ENCODE assay signal across 14 cellular contexts in genomic region chr5:128645582-128645981, GRCh38.
A peak's percentile ranks its signal among the peaks of the same experiment; 100 is the strongest.
DNase-seq lines count a peak whose midpoint lies in the region; ATAC-seq and TF ChIP-seq lines count a peak whose summit lies in the region.
"Had no signal": no experiment of that assay in that cellular context is flagged by ENCODE, and none has a peak within 500 bp of the region (broad histone marks: within the 10 kb centered on the region; RNA-seq: fewer than 3 reads in every experiment).

No MANE protein-coding gene starts in this region.

- ATAC-seq in SK-N-SH treated with all-trans-retinoic acid at 6 μM for 48 hours, result peak; percentile 58
- ATAC-seq in HG02840 (IDR thresholded peaks at IDR 0.05; ENCODE audit: low FRiP score, unreplicated experiment), result no peak
- ATAC-seq: HCT116 had no signal

- no peaks in the 10 kb centered on the region for H3K36me3 ChIP-seq in BJ (ENCODE audit: control insufficient read depth, insufficient read depth, low read length)
- H3K36me3 ChIP-seq: BLaER1 treated with 17β-estradiol and CSF1 and Interleukin-3, amounts not matched to agents 10 nM and 100 nM had no signal

- POLR2A ChIA-PET in BJ (lab: Charles Lee), result no interaction called here

- TF ChIP-seq CTCF in BJ (IDR thresholded peaks at IDR 0.05; ENCODE audit: insufficient read depth, low read depth, low read length) (no peak), fibroblast of mammary gland (conservative IDR thresholded peaks at IDR 0.05; ENCODE audit: control insufficient read depth, insufficient read depth, low read depth, low read length) (no peak)

- H3K27me3 ChIP-seq in BJ (ENCODE audit: control insufficient read depth, insufficient read depth, low read length), result no peaks in the 10 kb centered on the region
- H3K27me3 ChIP-seq: BLaER1 treated with 17β-estradiol and CSF1 and Interleukin-3, amounts not matched to agents 10 nM and 100 nM had no signal

- peak; percentile 34 for DNase-seq in BJ (ENCODE audit: low read depth)
- peak; percentile 53 for DNase-seq in fibroblast of mammary gland (ENCODE audit: low read depth)
- peak; percentile 27 for DNase-seq in retina
- DNase-seq in activated CD4-positive, alpha-beta T cell treated with anti-CD3 and anti-CD28 coated beads for 1 hour, result no peak
- DNase-seq in activated gamma-delta T cell treated with Interleukin-2 at 50 U/mL for 16 hours, result no peak
- no peak for DNase-seq in G401 (ENCODE audit: low spot score)
- DNase-seq: NCI-H1048, NCI-H1694 treated with DMSO at 0.1 percent for 48 hours, NCI-H446, NCI-H774 had no signal

- in situ Hi-C loops in G401 (cut with HindIII; ENCODE audit: low sequenced_read_pairs), result no loop called here

- no peak overlapping the region for H3K4me3 ChIP-seq in BJ (ENCODE audit: low read depth, low read length)
- no peak overlapping the region for H3K4me3 ChIP-seq in fibroblast of mammary gland (ENCODE audit: control insufficient read depth, low read depth, low read length)
- H3K4me3 ChIP-seq: BLaER1 treated with 17β-estradiol and CSF1 and Interleukin-3, amounts not matched to agents 10 nM and 100 nM had no signal

- CTCF ChIA-PET in BJ (lab: Yijun Ruan, JAX), result no interaction called here

TF ChIP-seq in SK-N-SH treated with all-trans-retinoic acid at 6 μM for 48 hours, 23 proteins besides CTCF, POLR2A, EP300 and RAD21:
- TF ChIP-seq TOX (CRISPR knock-in tag; IDR thresholded peaks at IDR 0.05; ENCODE audit: borderline replicate concordance), result no peak
- TF ChIP-seq PPARA (CRISPR knock-in tag; IDR thresholded peaks at IDR 0.05; ENCODE audit: borderline replicate concordance), result no peak
- no peak for TF ChIP-seq ISL1 (CRISPR knock-in tag; IDR thresholded peaks at IDR 0.05)
- TF ChIP-seq TSHZ2 (CRISPR knock-in tag; IDR thresholded peaks at IDR 0.05), result no peak
- no peak for TF ChIP-seq PATZ1 (CRISPR knock-in tag; IDR thresholded peaks at IDR 0.05; ENCODE audit: borderline replicate concordance)
- no peak for TF ChIP-seq BACH2 (CRISPR knock-in tag; IDR thresholded peaks at IDR 0.05; ENCODE audit: borderline replicate concordance)
- no peak for TF ChIP-seq TCF4 (CRISPR knock-in tag; IDR thresholded peaks at IDR 0.05; ENCODE audit: borderline replicate concordance)
- TF ChIP-seq GLIS3 (CRISPR knock-in tag; IDR thresholded peaks at IDR 0.05), result no peak

Comparison
In these comparisons a context has a peak if more than half of its experiments do, and no peak if none do; other contexts are left out.
1. DNase-seq: peak in BJ (single experiment), fibroblast of mammary gland (single experiment) and retina (single experiment); none in activated CD4-positive, alpha-beta T cell treated with anti-CD3 and anti-CD28 coated beads for 1 hour (single experiment), activated gamma-delta T cell treated with Interleukin-2 at 50 U/mL for 16 hours (single experiment) and G401 (single experiment).